ENCODE assay signal across 9 cellular contexts in genomic region chr14:105532735-105533141, GRCh38. TPM values are rescaled to one million over a fixed set of nuclear protein-coding genes. Genes with fewer than 3 reads are reported as not detected.
DNase-seq lines count a peak whose midpoint lies in the region; ATAC-seq and TF ChIP-seq lines count a peak whose summit lies in the region.
"Had no signal": no experiment of that assay in that cellular context is flagged by ENCODE, and none has a peak within 500 bp of the region (broad histone marks: within the 10 kb centered on the region; RNA-seq: fewer than 3 reads in every experiment).

No MANE protein-coding gene starts in this region.

- 55 to 65% methylated on average over 10 of the region's 10 CpGs for WGBS in lower leg skin, 2 donors

- no peak for ATAC-seq in GM19395 (IDR thresholded peaks at IDR 0.05; ENCODE audit: unreplicated experiment)
- ATAC-seq: left cardiac atrium had no signal

- no peaks in the 10 kb centered on the region for H3K27me3 ChIP-seq in BLaER1

- H3K4me2 ChIP-seq in BLaER1: peak overlapping the region; percentile 100

- TF ChIP-seq POLR2A in lower leg skin (IDR thresholded peaks at IDR 0.05): no peak

- peak; percentile 66 for DNase-seq in GM19238 (ENCODE audit: insufficient read length, low spot score)
- peak; percentile 55 for DNase-seq in RPMI8226
- peak; percentile 15 for DNase-seq in glomerular visceral epithelial cell (ENCODE audit: extremely low spot score)
- no peak for DNase-seq in nucleus accumbens (lab: John Stamatoyannopoulos, UW)
- no peak for DNase-seq in cortex of kidney (lab: John Stamatoyannopoulos, UW)
- no peak for DNase-seq in lower leg skin (ENCODE audit: low spot score in 2 of 2)
- DNase-seq: left cardiac atrium had no signal

- H3K27ac ChIP-seq in BLaER1: peak overlapping the region; percentile 96

- intact Hi-C loops in lower leg skin (cut with DNase I; ENCODE audit: low total_unique reads): loop anchor here (10.0 kb wide), 1 partner anchor 338 kb away; no protein-coding TSS in a partner anchor

- TF ChIP-seq CTCF in lower leg skin (IDR thresholded peaks at IDR 0.05): no peak

- H4K20me1 ChIP-seq in BLaER1: no peaks in the 10 kb centered on the region

- peaks cover 72% of the 10 kb centered on the region for H3K4me1 ChIP-seq in BLaER1

- H3K36me3 ChIP-seq in BLaER1: no peaks in the 10 kb centered on the region

- no peaks in the 10 kb centered on the region for H3K9me3 ChIP-seq in BLaER1

- peak overlapping the region; percentile 94 for H3K9ac ChIP-seq in BLaER1

- H3K4me3 ChIP-seq in BLaER1 (peak overlapping the region; percentile 84), lower leg skin (ENCODE audit: low read depth, poor library complexity, severe bottlenecking) (no peak overlapping the region)

RNA-seq across cellular contexts. Expression of gene TMEM121, which starts 6.4 kb away (rescaled TPM):
- total RNA-seq in lower leg skin: 1 to 10 TPM in 3 of 4 donors, under 1 TPM in 1; 0.99 to 5.4 (median 4.0) TPM

RNA-seq across cellular contexts. Expression of gene TEDC1, which starts 41.7 kb away (rescaled TPM):
- 10 to 100 TPM in 1 of 4 donors, 1 to 10 TPM in 3; 2.8 to 16.9 (median 5.4) TPM for total RNA-seq in lower leg skin

RNA-seq across cellular contexts. Expression of gene CRIP1, which starts 46.1 kb away (rescaled TPM):
- total RNA-seq in lower leg skin: 100 to 1,000 TPM in 1 of 4 donors, 10 to 100 TPM in 3; 13.1 to 103 (median 63.2) TPM

RNA-seq across cellular contexts. Expression of gene CRIP2, which starts 58.1 kb away (rescaled TPM):
- total RNA-seq in lower leg skin: 100 to 1,000 TPM; 103 to 203 (median 141) TPM

Comparison
In these comparisons a context has a peak if more than half of its experiments do, and no peak if none do; other contexts are left out.
1. DNase-seq: peak in GM19238 (single experiment), RPMI8226 (single experiment) and glomerular visceral epithelial cell (single experiment); none in nucleus accumbens (0 of 56), cortex of kidney (single experiment) and lower leg skin (0 of 2).